Comparison of ENCODE assay signal across 1 cellular context in genomic region chr6:106913111-106913510, GRCh38.
A peak's percentile ranks its signal among the peaks of the same experiment; 100 is the strongest.
TF ChIP-seq lines count a peak whose summit lies in the region.

No MANE protein-coding gene starts in this region.

TF ChIP-seq in K562, 482 proteins besides CTCF, POLR2A, EP300 and RAD21 (continued from another document):
- TF ChIP-seq, protein P1, sequence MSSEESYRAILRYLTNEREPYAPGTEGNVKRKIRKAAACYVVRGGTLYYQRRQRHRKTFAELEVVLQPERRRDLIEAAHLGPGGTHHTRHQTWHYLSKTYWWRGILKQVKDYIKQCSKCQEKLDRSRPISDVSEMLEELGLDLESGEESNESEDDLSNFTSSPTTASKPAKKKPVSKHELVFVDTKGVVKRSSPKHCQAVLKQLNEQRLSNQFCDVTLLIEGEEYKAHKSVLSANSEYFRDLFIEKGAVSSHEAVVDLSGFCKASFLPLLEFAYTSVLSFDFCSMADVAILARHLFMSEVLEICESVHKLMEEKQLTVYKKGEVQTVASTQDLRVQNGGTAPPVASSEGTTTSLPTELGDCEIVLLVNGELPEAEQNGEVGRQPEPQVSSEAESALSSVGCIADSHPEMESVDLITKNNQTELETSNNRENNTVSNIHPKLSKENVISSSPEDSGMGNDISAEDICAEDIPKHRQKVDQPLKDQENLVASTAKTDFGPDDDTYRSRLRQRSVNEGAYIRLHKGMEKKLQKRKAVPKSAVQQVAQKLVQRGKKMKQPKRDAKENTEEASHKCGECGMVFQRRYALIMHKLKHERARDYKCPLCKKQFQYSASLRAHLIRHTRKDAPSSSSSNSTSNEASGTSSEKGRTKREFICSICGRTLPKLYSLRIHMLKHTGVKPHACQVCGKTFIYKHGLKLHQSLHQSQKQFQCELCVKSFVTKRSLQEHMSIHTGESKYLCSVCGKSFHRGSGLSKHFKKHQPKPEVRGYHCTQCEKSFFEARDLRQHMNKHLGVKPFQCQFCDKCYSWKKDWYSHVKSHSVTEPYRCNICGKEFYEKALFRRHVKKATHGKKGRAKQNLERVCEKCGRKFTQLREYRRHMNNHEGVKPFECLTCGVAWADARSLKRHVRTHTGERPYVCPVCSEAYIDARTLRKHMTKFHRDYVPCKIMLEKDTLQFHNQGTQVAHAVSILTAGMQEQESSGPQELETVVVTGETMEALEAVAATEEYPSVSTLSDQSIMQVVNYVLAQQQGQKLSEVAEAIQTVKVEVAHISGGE (CRISPR knock-in tag; IDR thresholded peaks at IDR 0.05): peak in 1 of 3 experiments; percentile 31; a peak in 1 of 6 replicates
